1 cellular context compared by ENCODE assay signal in genomic region chr4:26751838-26752237, GRCh38.
TF ChIP-seq lines count a peak whose summit lies in the region.

No MANE protein-coding gene starts in this region.

TF ChIP-seq in GM12878, 131 proteins besides CTCF, POLR2A, EP300 and RAD21 (continued from another document):
- TF ChIP-seq ZBTB40 (IDR thresholded peaks at IDR 0.05; ENCODE audit: borderline replicate concordance) (no peak), JUNB (IDR thresholded peaks at IDR 0.05) (peak; percentile 97), SUZ12 (IDR thresholded peaks at IDR 0.05; ENCODE audit: unreplicated experiment) (no peak), SPI1 (IDR thresholded peaks at IDR 0.05; ENCODE audit: borderline replicate concordance, insufficient read depth, low read depth, low read length) (no peak), NRF1 (conservative IDR thresholded peaks at IDR 0.05; ENCODE audit: low read depth, low read length) (no peak), ATF2 (IDR thresholded peaks at IDR 0.05; ENCODE audit: low read length) (peak; percentile 94), NR2C1 (IDR thresholded peaks at IDR 0.05) (no peak), PAX5 (IDR thresholded peaks at IDR 0.05; ENCODE audit: borderline replicate concordance, low read depth, low read length) (no peak), ZNF384 (IDR thresholded peaks at IDR 0.05; ENCODE audit: borderline replicate concordance, low read depth, low read length) (no peak), ETV6 (conservative IDR thresholded peaks at IDR 0.05 in 1 of 2, IDR thresholded peaks at IDR 0.05 in 1 of 2; ENCODE audit: borderline replicate concordance in 1 of 2, low read depth in 1 of 2) (peak in 1 of 2 experiments; percentile 59; a peak in 1 of 4 replicates), NR2C2 (IDR thresholded peaks at IDR 0.05; ENCODE audit: borderline replicate concordance, control insufficient read depth, insufficient read length, low read depth) (no peak), SREBF1 (IDR thresholded peaks at IDR 0.05; ENCODE audit: low read length) (no peak), IRF5 (IDR thresholded peaks at IDR 0.05; ENCODE audit: borderline replicate concordance) (no peak), TCF12 (IDR thresholded peaks at IDR 0.05; ENCODE audit: low read depth, low read length) (no peak), HSF1 (IDR thresholded peaks at IDR 0.05; ENCODE audit: low read depth, low read length) (no peak), NFIC (IDR thresholded peaks at IDR 0.05; ENCODE audit: low read depth, low read length) (peak; percentile 96), TCF7 (IDR thresholded peaks at IDR 0.05; ENCODE audit: borderline replicate concordance) (peak; percentile 65; the same call in 1 of the 2 replicates), HDGF (IDR thresholded peaks at IDR 0.05) (no peak), BCL11A (IDR thresholded peaks at IDR 0.05; ENCODE audit: low read depth, low read length) (peak; percentile 60; the same call in 1 of the 2 replicates)
TF ChIP-seq in GM12878: peak in this region for 20.
